In genomic region chr1:47434051-47434842, GRCh38 we compare ENCODE assay signal across 1 cellular context.
TF ChIP-seq lines count a peak whose summit lies in the region.

No MANE protein-coding gene starts in this region.

TF ChIP-seq in GM23338, 12 proteins besides CTCF, POLR2A, EP300 and RAD21 (continued from another document):
- TF ChIP-seq REST (IDR thresholded peaks at IDR 0.05; ENCODE audit: unreplicated experiment) (no peak), CREB1 (CRISPR knock-in tag; IDR thresholded peaks at IDR 0.05; ENCODE audit: low read depth) (no peak), EZH2 (IDR thresholded peaks at IDR 0.05; ENCODE audit: low read depth, unreplicated experiment) (peak; percentile 96), ETS1 (IDR thresholded peaks at IDR 0.05) (no peak), JUNB (IDR thresholded peaks at IDR 0.05; ENCODE audit: unreplicated experiment) (no peak), ZNF331 (CRISPR knock-in tag; IDR thresholded peaks at IDR 0.05; ENCODE audit: low read depth) (no peak), EZH2phosphoT487 (IDR thresholded peaks at IDR 0.05; ENCODE audit: unreplicated experiment) (peak; percentile 88), NANOG (IDR thresholded peaks at IDR 0.05; ENCODE audit: borderline replicate concordance) (no peak)
TF ChIP-seq in GM23338: peak in this region for 2.
